ENCODE assay signal across 12 cellular contexts in genomic region chr2:215773728-215774127, GRCh38.
DNase-seq lines count a peak whose midpoint lies in the region; ATAC-seq and TF ChIP-seq lines count a peak whose summit lies in the region.
"Had no signal": no experiment of that assay in that cellular context is flagged by ENCODE, and none has a peak within 500 bp of the region (broad histone marks: within the 10 kb centered on the region; RNA-seq: fewer than 3 reads in every experiment).

No MANE protein-coding gene starts in this region.

- H3K4me1 Mint-ChIP-seq in CD14-positive monocyte, result peaks cover 24% of the 10 kb centered on the region
- H3K4me1 Mint-ChIP-seq in dendritic cell treated with granulocyte-macrophage colony-stimulating factor and Interleukin-4, amounts not matched to agents 40 ng/mL and 50 ng/mL, for 4 days (ENCODE audit: low read depth), result peaks cover 31% of the 10 kb centered on the region
- H3K4me1 Mint-ChIP-seq: activated naive CD4-positive, alpha-beta T cell treated with anti-CD3 and anti-CD28 coated beads, Interleukin-2, amount 50 U/mL, for 24 hours had no signal

- H3K36me3 ChIP-seq in osteoblast (ENCODE audit: insufficient read depth, low read length) (no peaks in the 10 kb centered on the region), BE2C (no peaks in the 10 kb centered on the region)

- peak overlapping the region; percentile 51 for H3K4me2 ChIP-seq in osteoblast (ENCODE audit: insufficient read depth, low read length)

- H2AFZ ChIP-seq in osteoblast (ENCODE audit: low read length), result no peak overlapping the region

- H3K9me3 Mint-ChIP-seq in CD14-positive monocyte, result peaks cover 0 to 6% (median 1%) of the 10 kb centered on the region in 7 donors
- no peaks in the 10 kb centered on the region for H3K9me3 Mint-ChIP-seq in dendritic cell treated with granulocyte-macrophage colony-stimulating factor and Interleukin-4, amounts not matched to agents 40 ng/mL and 50 ng/mL, for 4 days
- H3K9me3 Mint-ChIP-seq: activated naive CD4-positive, alpha-beta T cell treated with anti-CD3 and anti-CD28 coated beads, Interleukin-2, amount 50 U/mL, for 24 hours had no signal

- H3K36me3 Mint-ChIP-seq in CD14-positive monocyte, result peaks cover 0 to 2% of the 10 kb centered on the region in 2 donors
- H3K36me3 Mint-ChIP-seq in dendritic cell treated with granulocyte-macrophage colony-stimulating factor and Interleukin-4, amounts not matched to agents 40 ng/mL and 50 ng/mL, for 4 days (ENCODE audit: low read depth), result no peaks in the 10 kb centered on the region
- H3K36me3 Mint-ChIP-seq: activated naive CD4-positive, alpha-beta T cell treated with anti-CD3 and anti-CD28 coated beads, Interleukin-2, amount 50 U/mL, for 24 hours had no signal

- H3K27me3 Mint-ChIP-seq in CD14-positive monocyte (ENCODE audit: low read depth in 3 of 3), result peaks cover 4 to 32% (median 20%) of the 10 kb centered on the region in 3 donors
- peaks cover 28% of the 10 kb centered on the region for H3K27me3 Mint-ChIP-seq in dendritic cell treated with granulocyte-macrophage colony-stimulating factor and Interleukin-4, amounts not matched to agents 40 ng/mL and 50 ng/mL, for 4 days

- intact Hi-C loops in CD14-positive monocyte (cut with micrococcal nuclease), result no loop called here
- intact Hi-C loops in dendritic cell treated with granulocyte-macrophage colony-stimulating factor and Interleukin-4, amounts not matched to agents 40 ng/mL and 50 ng/mL, for 4 days (cut with micrococcal nuclease), result no loop called here

- DNase-seq in CD14-positive monocyte (ENCODE audit: low spot score) (peak; percentile 88), M059J (ENCODE audit: low read depth) (peak; percentile 95), osteoblast (ENCODE audit: insufficient read length, low spot score, missing footprints) (peak; percentile 79), NCI-H2196 (lab: John Stamatoyannopoulos, UW; ENCODE audit: unreplicated experiment) (no peak), NCI-H524 treated with DMSO at 0.1 percent for 48 hours (lab: John Stamatoyannopoulos, UW) (no peak), BE2C (no peak)
- DNase-seq: GF-D8, NCI-H2081, nephron progenitor cell had no signal

- no peaks in the 10 kb centered on the region for H3K9me3 ChIP-seq in osteoblast (ENCODE audit: low read depth, low read length)
- no peaks in the 10 kb centered on the region; the same call in 1 of the 2 replicates for H3K9me3 ChIP-seq in BE2C

- H3K27ac Mint-ChIP-seq in CD14-positive monocyte, result peak overlapping the region in 6 of 7 donors; percentile 30 to 76 (median 46)
- peak overlapping the region; percentile 46 for H3K27ac Mint-ChIP-seq in dendritic cell treated with granulocyte-macrophage colony-stimulating factor and Interleukin-4, amounts not matched to agents 40 ng/mL and 50 ng/mL, for 4 days
- H3K27ac Mint-ChIP-seq: activated naive CD4-positive, alpha-beta T cell treated with anti-CD3 and anti-CD28 coated beads, Interleukin-2, amount 50 U/mL, for 24 hours; nephron progenitor cell had no signal

- no peak for TF ChIP-seq CTCF in CD14-positive monocyte (IDR thresholded peaks at IDR 0.05)
- TF ChIP-seq CTCF in osteoblast (IDR thresholded peaks at IDR 0.05; ENCODE audit: extremely low read depth, low read depth, low read length), result no peak
- TF ChIP-seq CTCF in BE2C (IDR thresholded peaks at IDR 0.05; ENCODE audit: low read depth, low read length), result no peak

- no peaks in the 10 kb centered on the region for H3K79me2 ChIP-seq in osteoblast (ENCODE audit: insufficient read depth, low read length)

- H3K27me3 ChIP-seq in osteoblast (ENCODE audit: insufficient read depth, low read length) (no peaks in the 10 kb centered on the region), BE2C (no peaks in the 10 kb centered on the region)

- no peak for ATAC-seq in GM19324 (IDR thresholded peaks at IDR 0.05; ENCODE audit: low FRiP score, unreplicated experiment)

- H4K20me1 ChIP-seq in osteoblast (ENCODE audit: insufficient read depth, low read length), result no peaks in the 10 kb centered on the region

- H3K4me3 Mint-ChIP-seq in CD14-positive monocyte, result no peak overlapping the region
- no peak overlapping the region for H3K4me3 Mint-ChIP-seq in dendritic cell treated with granulocyte-macrophage colony-stimulating factor and Interleukin-4, amounts not matched to agents 40 ng/mL and 50 ng/mL, for 4 days
- H3K4me3 Mint-ChIP-seq: activated naive CD4-positive, alpha-beta T cell treated with anti-CD3 and anti-CD28 coated beads, Interleukin-2, amount 50 U/mL, for 24 hours; nephron progenitor cell had no signal

- peaks cover 56% of the 10 kb centered on the region for H3K4me1 ChIP-seq in osteoblast (ENCODE audit: insufficient read depth, low read length)
- no peaks in the 10 kb centered on the region for H3K4me1 ChIP-seq in BE2C

- H3K27ac ChIP-seq in osteoblast (ENCODE audit: low read depth, low read length), result peak overlapping the region; percentile 96

- H3K4me3 ChIP-seq in osteoblast (ENCODE audit: insufficient read depth, low read length), result no peak overlapping the region
- H3K4me3 ChIP-seq in BE2C (ENCODE audit: low read depth, low read length), result no peak overlapping the region

Comparison
In these comparisons a context has a peak if more than half of its experiments do, and no peak if none do; other contexts are left out.
1. DNase-seq: peak in CD14-positive monocyte (single experiment), M059J (single experiment) and osteoblast (single experiment); none in NCI-H2196 (single experiment), NCI-H524 treated with DMSO at 0.1 percent for 48 hours (single experiment) and BE2C (single experiment).